Comparison of ENCODE assay signal across 15 cellular contexts in the genomic region with DNA sequence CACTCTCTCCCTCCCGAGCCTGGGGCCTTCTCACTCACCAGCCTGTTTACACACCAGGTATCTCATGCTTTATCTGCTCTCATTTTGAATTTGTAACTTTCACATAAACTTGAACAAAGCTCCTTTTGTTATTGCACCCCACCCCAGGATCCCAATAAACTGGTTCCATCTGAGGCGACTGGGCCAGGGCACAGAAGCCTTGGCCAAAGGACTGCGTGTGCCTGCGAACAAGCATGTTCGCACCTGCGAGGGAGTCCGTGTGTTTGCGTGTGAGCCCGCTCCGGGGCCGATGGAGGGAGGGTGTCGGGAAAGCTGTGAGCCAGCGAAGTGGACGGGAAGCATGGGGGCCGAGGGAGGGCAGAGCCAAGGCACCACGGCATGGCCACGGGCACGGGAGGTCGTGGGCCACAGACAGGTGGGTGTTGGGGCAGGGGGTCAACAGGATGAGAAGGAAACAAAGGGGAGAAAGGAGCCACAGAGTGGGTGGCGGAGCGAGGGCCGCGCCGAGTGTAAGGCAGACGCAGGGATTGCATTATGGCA.
"Had no signal": no experiment of that assay in that cellular context is flagged by ENCODE, and none has a peak within 500 bp of the region (broad histone marks: within the 10 kb centered on the region; RNA-seq: fewer than 3 reads in every experiment).

No MANE protein-coding gene starts in this region.

- H3K36me3 ChIP-seq: left lung, thoracic aorta had no signal

- H3K27me3 ChIP-seq: left lung had no signal

- H3K27ac ChIP-seq: dorsolateral prefrontal cortex, left lung, thoracic aorta had no signal

- H3K9me3 Mint-ChIP-seq: activated naive CD4-positive, alpha-beta T cell treated with anti-CD3 and anti-CD28 coated beads, Interleukin-2, amount 10 ng/mL, durations not matched to agents 7 days and 5 days; activated T-helper 2 cell treated with anti-CD3 and anti-CD28 coated beads, Interferon-gamma antibody, Interleukin-2, Interleukin-4, amounts not matched to agents 10 μg/mL and 5 μg/mL and 100 μg/mL, durations not matched to agents 14 hours and 24 hours and 36 hours; naive B cell; stimulated activated naive CD8-positive, alpha-beta T cell treated with anti-CD3 and anti-CD28 coated beads, Interleukin-15, amount 100 ng/mL, for 72 hours; T-cell had no signal

- ATAC-seq: left lung, right cardiac atrium, T-cell had no signal

- H3K36me3 Mint-ChIP-seq: activated naive CD4-positive, alpha-beta T cell treated with anti-CD3 and anti-CD28 coated beads, Interleukin-2, amount 10 ng/mL, durations not matched to agents 7 days and 5 days; naive B cell had no signal

- DNase-seq: activated CD4-positive, CD25-positive, alpha-beta regulatory T cell treated with anti-CD3 and anti-CD28 coated beads, Interleukin-2, amount 50 U/mL, for 72 hours; activated naive CD4-positive, alpha-beta T cell treated with anti-CD3 and anti-CD28 coated beads, Interleukin-2, amount 10 ng/mL, durations not matched to agents 7 days and 5 days; dorsolateral prefrontal cortex; left lung; mammary epithelial cell; naive B cell; right cardiac atrium; small intestine; T-cell; T-helper 9 cell had no signal

- FAIRE-seq: endometrium, keratinocyte, small intestine had no signal

- H3K27ac Mint-ChIP-seq: activated T-helper 2 cell treated with anti-CD3 and anti-CD28 coated beads, Interferon-gamma antibody, Interleukin-2, Interleukin-4, amounts not matched to agents 10 μg/mL and 5 μg/mL and 100 μg/mL, durations not matched to agents 14 hours and 24 hours and 36 hours; naive B cell had no signal

- H3K4me3 Mint-ChIP-seq: activated naive CD4-positive, alpha-beta T cell treated with anti-CD3 and anti-CD28 coated beads, Interleukin-2, amount 10 ng/mL, durations not matched to agents 7 days and 5 days; stimulated activated naive CD8-positive, alpha-beta T cell treated with anti-CD3 and anti-CD28 coated beads, Interleukin-15, amount 100 ng/mL, for 72 hours had no signal

- H3K9me3 ChIP-seq: left lung, thoracic aorta had no signal

- H3K4me3 ChIP-seq: dorsolateral prefrontal cortex, left lung, thoracic aorta had no signal

- H3K27me3 Mint-ChIP-seq: T-cell had no signal
